Comparison of ENCODE assay signal across 12 cellular contexts in the genomic region with DNA sequence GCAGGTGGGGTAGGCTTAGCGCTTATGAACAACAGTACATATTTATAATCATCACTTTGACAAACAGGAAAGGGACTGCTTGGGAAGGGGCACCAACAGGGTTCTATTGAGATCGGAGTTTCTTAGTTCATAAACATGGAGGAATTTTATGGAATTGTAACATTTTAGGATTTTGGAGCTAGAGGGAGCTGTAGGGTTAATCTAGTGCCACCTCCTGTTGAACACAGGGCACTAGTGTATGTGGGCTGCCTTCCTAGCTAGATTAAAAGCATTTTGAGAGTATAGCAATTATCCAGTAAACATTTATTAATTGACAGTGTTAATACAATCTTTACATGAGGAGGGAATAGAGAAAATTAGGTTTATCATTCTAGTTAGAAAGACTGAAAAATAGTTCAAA. TPM values are rescaled to one million over a fixed set of nuclear protein-coding genes. Genes with fewer than 3 reads are reported as not detected.
DNase-seq lines count a peak whose midpoint lies in the region; ATAC-seq and TF ChIP-seq lines count a peak whose summit lies in the region.
"Had no signal": no experiment of that assay in that cellular context is flagged by ENCODE, and none has a peak within 500 bp of the region (broad histone marks: within the 10 kb centered on the region; RNA-seq: fewer than 3 reads in every experiment).

No MANE protein-coding gene starts in this region.

- H3K4me1 Mint-ChIP-seq in GM23338 (no peaks in the 10 kb centered on the region), type B pancreatic cell (ENCODE audit: unreplicated experiment) (no peaks in the 10 kb centered on the region)

- no peaks in the 10 kb centered on the region for H3K36me3 Mint-ChIP-seq in GM23338 (ENCODE audit: low read depth)
- H3K36me3 Mint-ChIP-seq in type B pancreatic cell: no peaks in the 10 kb centered on the region

- H3K79me2 ChIP-seq in GM23338 (replicated peaks; ENCODE audit: insufficient read depth): no peaks in the 10 kb centered on the region

- H3K27ac Mint-ChIP-seq in GM23338 (no peak overlapping the region), type B pancreatic cell (no peak overlapping the region)
- H3K27ac Mint-ChIP-seq: HFFc6 had no signal

- no peaks in the 10 kb centered on the region for H3K4me1 ChIP-seq in GM23338 (ENCODE audit: insufficient read depth)
- H3K4me1 ChIP-seq: SJCRH30 had no signal

- H2AFZ ChIP-seq in GM23338: no peak overlapping the region

- POLR2A ChIA-PET in RWPE1 (lab: Yijun Ruan, JAX; ENCODE audit: low non-redundant PET): no interaction called here

- peak; percentile 76 for ATAC-seq in GM23338
- no peak for ATAC-seq in GM21786 (IDR thresholded peaks at IDR 0.05; ENCODE audit: unreplicated experiment)
- ATAC-seq in Right ventricle myocardium inferior: no peak

- H3K27me3 ChIP-seq in GM23338 (ENCODE audit: insufficient read depth): no peaks in the 10 kb centered on the region
- H3K27me3 ChIP-seq: SJCRH30 had no signal

- 0 out of 2 replicates have a peak, but pooled peaks have one; percentile 21 for TF ChIP-seq CTCF in AG10803 (conservative IDR thresholded peaks at IDR 0.05; ENCODE audit: low read length)
- TF ChIP-seq CTCF in GM23338 (conservative IDR thresholded peaks at IDR 0.05; ENCODE audit: low read depth in 2 of 2): peak; percentile 56 to 63; a peak in 3 of 4 replicates
- TF ChIP-seq CTCF in RWPE1 (conservative IDR thresholded peaks at IDR 0.05; ENCODE audit: low read depth): no peak
- peak; percentile 12 for TF ChIP-seq CTCF in fibroblast of the aortic adventitia (IDR thresholded peaks at IDR 0.05; ENCODE audit: insufficient read depth, low read length)
- TF ChIP-seq CTCF in type B pancreatic cell (conservative IDR thresholded peaks at IDR 0.05): no peak

- no peaks in the 10 kb centered on the region for H4K20me1 ChIP-seq in GM23338 (replicated peaks; ENCODE audit: insufficient read depth)

- intact Hi-C loops in Right ventricle myocardium inferior (cut with DNase I): loop anchor here (10.0 kb wide), 1 partner anchor 323 kb away; a partner anchor contains a TSS

- H3K4me3 ChIP-seq in AG10803 (ENCODE audit: low read length) (no peak overlapping the region), GM23338 (no peak overlapping the region), fibroblast of the aortic adventitia (ENCODE audit: low read depth, low read length) (no peak overlapping the region)
- H3K4me3 ChIP-seq: SJCRH30 had no signal

- H3K9me2 ChIP-seq in GM23338 (ENCODE audit: insufficient read depth): no peaks in the 10 kb centered on the region

- DNase-seq in AG10803 (ENCODE audit: low read depth) (no peak), GM23338 (ENCODE audit: low spot score) (peak; percentile 39), RWPE1 (ENCODE audit: low spot score) (peak; percentile 35), fibroblast of the aortic adventitia (ENCODE audit: low read depth) (no peak), nucleus accumbens (lab: John Stamatoyannopoulos, UW) (no peak), type B pancreatic cell (ENCODE audit: extremely low spot score, unreplicated experiment) (no peak), Right ventricle myocardium inferior (ENCODE audit: missing footprints) (no peak)
- DNase-seq: activated effector memory CD4-positive, alpha-beta T cell treated with anti-CD3 and anti-CD28 coated beads, Interleukin-2, amount 50 U/mL, for 16 hours; HFFc6; NCI-H146 had no signal

- no peak overlapping the region for H3K4me2 ChIP-seq in GM23338

- H3K27ac ChIP-seq in GM23338 (ENCODE audit: low read depth) (no peak overlapping the region), RWPE1 (no peak overlapping the region)
- H3K27ac ChIP-seq: SJCRH30 had no signal

- H3K4me3 Mint-ChIP-seq in GM23338 (no peak overlapping the region), type B pancreatic cell (no peak overlapping the region)
- H3K4me3 Mint-ChIP-seq: HFFc6 had no signal

- H3K9me3 Mint-ChIP-seq in GM23338: no peaks in the 10 kb centered on the region
- H3K9me3 Mint-ChIP-seq in type B pancreatic cell: no peaks in the 10 kb centered on the region
- H3K9me3 Mint-ChIP-seq: HFFc6 had no signal

- no peaks in the 10 kb centered on the region for H3K36me3 ChIP-seq in GM23338 (ENCODE audit: insufficient read depth)
- H3K36me3 ChIP-seq: SJCRH30 had no signal

- peaks cover 4% of the 10 kb centered on the region for H3K27me3 Mint-ChIP-seq in GM23338 (ENCODE audit: insufficient read depth, low read depth, poor library complexity)
- H3K27me3 Mint-ChIP-seq in type B pancreatic cell: peaks cover 20% of the 10 kb centered on the region

- no peaks in the 10 kb centered on the region for H3F3A ChIP-seq in GM23338 (replicated peaks; ENCODE audit: low read depth)

- CTCF ChIA-PET in RWPE1 (lab: Yijun Ruan, JAX): interaction anchor here (0.7 to 1.7 kb wide), 9 partner anchors 21 to 252 kb away, joined by 3 to 10 read pairs (median 5); no protein-coding TSS in a partner anchor

TF ChIP-seq in GM23338, 12 proteins besides CTCF, POLR2A, EP300 and RAD21 (continues in another document):
- TF ChIP-seq EZH2 (IDR thresholded peaks at IDR 0.05; ENCODE audit: low read depth, unreplicated experiment): no peak
- no peak for TF ChIP-seq EZH2phosphoT487 (IDR thresholded peaks at IDR 0.05; ENCODE audit: unreplicated experiment)
- TF ChIP-seq, protein P1, sequence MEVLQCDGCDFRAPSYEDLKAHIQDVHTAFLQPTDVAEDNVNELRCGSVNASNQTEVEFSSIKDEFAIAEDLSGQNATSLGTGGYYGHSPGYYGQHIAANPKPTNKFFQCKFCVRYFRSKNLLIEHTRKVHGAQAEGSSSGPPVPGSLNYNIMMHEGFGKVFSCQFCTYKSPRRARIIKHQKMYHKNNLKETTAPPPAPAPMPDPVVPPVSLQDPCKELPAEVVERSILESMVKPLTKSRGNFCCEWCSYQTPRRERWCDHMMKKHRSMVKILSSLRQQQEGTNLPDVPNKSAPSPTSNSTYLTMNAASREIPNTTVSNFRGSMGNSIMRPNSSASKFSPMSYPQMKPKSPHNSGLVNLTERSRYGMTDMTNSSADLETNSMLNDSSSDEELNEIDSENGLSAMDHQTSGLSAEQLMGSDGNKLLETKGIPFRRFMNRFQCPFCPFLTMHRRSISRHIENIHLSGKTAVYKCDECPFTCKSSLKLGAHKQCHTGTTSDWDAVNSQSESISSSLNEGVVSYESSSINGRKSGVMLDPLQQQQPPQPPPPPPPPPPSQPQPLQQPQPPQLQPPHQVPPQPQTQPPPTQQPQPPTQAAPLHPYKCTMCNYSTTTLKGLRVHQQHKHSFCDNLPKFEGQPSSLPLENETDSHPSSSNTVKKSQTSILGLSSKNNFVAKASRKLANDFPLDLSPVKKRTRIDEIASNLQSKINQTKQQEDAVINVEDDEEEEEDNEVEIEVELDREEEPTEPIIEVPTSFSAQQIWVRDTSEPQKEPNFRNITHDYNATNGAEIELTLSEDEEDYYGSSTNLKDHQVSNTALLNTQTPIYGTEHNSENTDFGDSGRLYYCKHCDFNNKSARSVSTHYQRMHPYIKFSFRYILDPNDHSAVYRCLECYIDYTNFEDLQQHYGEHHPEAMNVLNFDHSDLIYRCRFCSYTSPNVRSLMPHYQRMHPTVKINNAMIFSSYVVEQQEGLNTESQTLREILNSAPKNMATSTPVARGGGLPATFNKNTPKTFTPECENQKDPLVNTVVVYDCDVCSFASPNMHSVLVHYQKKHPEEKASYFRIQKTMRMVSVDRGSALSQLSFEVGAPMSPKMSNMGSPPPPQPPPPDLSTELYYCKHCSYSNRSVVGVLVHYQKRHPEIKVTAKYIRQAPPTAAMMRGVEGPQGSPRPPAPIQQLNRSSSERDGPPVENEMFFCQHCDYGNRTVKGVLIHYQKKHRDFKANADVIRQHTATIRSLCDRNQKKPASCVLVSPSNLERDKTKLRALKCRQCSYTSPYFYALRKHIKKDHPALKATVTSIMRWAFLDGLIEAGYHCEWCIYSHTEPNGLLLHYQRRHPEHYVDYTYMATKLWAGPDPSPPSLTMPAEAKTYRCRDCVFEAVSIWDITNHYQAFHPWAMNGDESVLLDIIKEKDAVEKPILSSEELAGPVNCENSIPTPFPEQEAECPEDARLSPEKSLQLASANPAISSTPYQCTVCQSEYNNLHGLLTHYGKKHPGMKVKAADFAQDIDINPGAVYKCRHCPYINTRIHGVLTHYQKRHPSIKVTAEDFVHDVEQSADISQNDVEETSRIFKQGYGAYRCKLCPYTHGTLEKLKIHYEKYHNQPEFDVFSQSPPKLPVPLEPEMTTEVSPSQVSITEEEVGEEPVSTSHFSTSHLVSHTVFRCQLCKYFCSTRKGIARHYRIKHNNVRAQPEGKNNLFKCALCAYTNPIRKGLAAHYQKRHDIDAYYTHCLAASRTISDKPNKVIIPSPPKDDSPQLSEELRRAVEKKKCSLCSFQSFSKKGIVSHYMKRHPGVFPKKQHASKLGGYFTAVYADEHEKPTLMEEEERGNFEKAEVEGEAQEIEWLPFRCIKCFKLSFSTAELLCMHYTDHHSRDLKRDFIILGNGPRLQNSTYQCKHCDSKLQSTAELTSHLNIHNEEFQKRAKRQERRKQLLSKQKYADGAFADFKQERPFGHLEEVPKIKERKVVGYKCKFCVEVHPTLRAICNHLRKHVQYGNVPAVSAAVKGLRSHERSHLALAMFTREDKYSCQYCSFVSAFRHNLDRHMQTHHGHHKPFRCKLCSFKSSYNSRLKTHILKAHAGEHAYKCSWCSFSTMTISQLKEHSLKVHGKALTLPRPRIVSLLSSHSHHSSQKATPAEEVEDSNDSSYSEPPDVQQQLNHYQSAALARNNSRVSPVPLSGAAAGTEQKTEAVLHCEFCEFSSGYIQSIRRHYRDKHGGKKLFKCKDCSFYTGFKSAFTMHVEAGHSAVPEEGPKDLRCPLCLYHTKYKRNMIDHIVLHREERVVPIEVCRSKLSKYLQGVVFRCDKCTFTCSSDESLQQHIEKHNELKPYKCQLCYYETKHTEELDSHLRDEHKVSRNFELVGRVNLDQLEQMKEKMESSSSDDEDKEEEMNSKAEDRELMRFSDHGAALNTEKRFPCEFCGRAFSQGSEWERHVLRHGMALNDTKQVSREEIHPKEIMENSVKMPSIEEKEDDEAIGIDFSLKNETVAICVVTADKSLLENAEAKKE (CRISPR knock-in tag; IDR thresholded peaks at IDR 0.05): no peak
- TF ChIP-seq ZNF114 (CRISPR knock-in tag; IDR thresholded peaks at IDR 0.05): no peak
- TF ChIP-seq ZNF331 (CRISPR knock-in tag; IDR thresholded peaks at IDR 0.05; ENCODE audit: low read depth): no peak

RNA-seq across cellular contexts. Expression of a gene that starts 23.1 kb away (rescaled TPM):
- 7.1 and 9.6 TPM in 2 replicates for total RNA-seq in GM23338 (2014; rRNA removed; shearing (Covaris generic))
- 1.8 and 2.9 TPM in 2 replicates for polyA plus RNA-seq in GM23338 (2016; fragmentation: Nextera tagmentation; extraction: Ambion mirVana)
- total RNA-seq in fibroblast of the aortic adventitia (ENCODE audit: low replicate concordance) (0.18 and 0.98 TPM in 2 replicates), type B pancreatic cell (ENCODE audit: low replicate concordance) (2.8 and 5.6 TPM in 2 replicates), Right ventricle myocardium inferior (0.35 TPM)

RNA-seq across cellular contexts. Expression of a gene that starts 42.2 kb away (rescaled TPM):
- 33.7 and 34.9 TPM in 2 replicates for total RNA-seq in GM23338 (2014; rRNA removed; shearing (Covaris generic))
- 9.9 and 12.3 TPM in 2 replicates for polyA plus RNA-seq in GM23338 (2016; fragmentation: Nextera tagmentation; extraction: Ambion mirVana)
- 162 and 166 TPM in 2 replicates for total RNA-seq in fibroblast of the aortic adventitia (ENCODE audit: low replicate concordance)
- 76.7 and 84.7 TPM in 2 replicates for total RNA-seq in type B pancreatic cell (ENCODE audit: low replicate concordance)
- total RNA-seq in Right ventricle myocardium inferior: 101 TPM

Comparison
In these comparisons a context has a peak if more than half of its experiments do, and no peak if none do; other contexts are left out.
1. DNase-seq: peak in GM23338 (single experiment) and RWPE1 (single experiment); none in AG10803 (single experiment), fibroblast of the aortic adventitia (single experiment), nucleus accumbens (0 of 56), type B pancreatic cell (single experiment) and Right ventricle myocardium inferior (single experiment).
2. CTCF ChIP-seq: peak in AG10803 (single experiment), GM23338 (2 of 2) and fibroblast of the aortic adventitia (single experiment); none in RWPE1 (single experiment) and type B pancreatic cell (single experiment).